13 cellular contexts compared by ENCODE assay signal in genomic region chr18:26479686-26480079, GRCh38.
DNase-seq lines count a peak whose midpoint lies in the region; ATAC-seq, FAIRE-seq and TF ChIP-seq lines count a peak whose summit lies in the region.
"Had no signal": no experiment of that assay in that cellular context is flagged by ENCODE, and none has a peak within 500 bp of the region (broad histone marks: within the 10 kb centered on the region; RNA-seq: fewer than 3 reads in every experiment).

No MANE protein-coding gene starts in this region.

- H3K27me3 ChIP-seq in AG04450 (ENCODE audit: control insufficient read depth, insufficient read depth, low read length) (no peaks in the 10 kb centered on the region), endothelial cell of umbilical vein (ENCODE audit: control insufficient read depth in 2 of 2, insufficient read depth in 2 of 2, low read length in 2 of 2) (no peaks in the 10 kb centered on the region)

- no peaks in the 10 kb centered on the region for H3K9me1 ChIP-seq in endothelial cell of umbilical vein (replicated peaks; ENCODE audit: control insufficient read depth, extremely low read depth, insufficient read depth, low read length)

- no peaks in the 10 kb centered on the region for H3K79me2 ChIP-seq in endothelial cell of umbilical vein (ENCODE audit: control insufficient read depth, insufficient read depth, low read length)

- H3K36me3 ChIP-seq in endothelial cell of umbilical vein (ENCODE audit: control insufficient read depth in 2 of 2, extremely low read depth in 1 of 2, insufficient read depth in 2 of 2, low read length in 2 of 2), result no peaks in the 10 kb centered on the region

- no peak for TF ChIP-seq POLR2A in endothelial cell of umbilical vein (IDR thresholded peaks at IDR 0.05; ENCODE audit: low read depth, low read length)

- H3K9me3 ChIP-seq in AG04450 (ENCODE audit: control insufficient read depth, insufficient read depth, low read length), result peaks cover 3% of the 10 kb centered on the region; the same call in 1 of the 2 replicates
- H3K9me3 ChIP-seq in endothelial cell of umbilical vein (replicated peaks; ENCODE audit: control insufficient read depth, insufficient read depth, low read length), result no peaks in the 10 kb centered on the region

- peak overlapping the region; percentile 95 for H3K27ac Mint-ChIP-seq in nephron progenitor cell
- no peak overlapping the region for H3K27ac Mint-ChIP-seq in naive thymus-derived CD8-positive, alpha-beta T cell
- H3K27ac Mint-ChIP-seq: activated naive CD8-positive, alpha-beta T cell treated with anti-CD3 and anti-CD28 coated beads, Interleukin-2, amount 10 ng/mL, durations not matched to agents 7 days and 5 days; memory B cell had no signal

- no peaks in the 10 kb centered on the region for H4K20me1 ChIP-seq in endothelial cell of umbilical vein (replicated peaks; ENCODE audit: control insufficient read depth, extremely low read depth, insufficient read depth, low read length)

- peak overlapping the region; percentile 43 for H3K4me3 Mint-ChIP-seq in nephron progenitor cell
- H3K4me3 Mint-ChIP-seq in naive thymus-derived CD8-positive, alpha-beta T cell, result no peak overlapping the region
- H3K4me3 Mint-ChIP-seq: activated naive CD8-positive, alpha-beta T cell treated with anti-CD3 and anti-CD28 coated beads, Interleukin-2, amount 10 ng/mL, durations not matched to agents 7 days and 5 days; memory B cell had no signal

- no peak for ATAC-seq in stimulated activated naive CD8-positive, alpha-beta T cell treated with anti-CD3 and anti-CD28 coated beads, Interleukin-15, Interleukin-2, amounts not matched to agents 100 U/mL and 50 U/mL, for 24 hours
- no peak for ATAC-seq in naive thymus-derived CD8-positive, alpha-beta T cell
- no peak for ATAC-seq in HG03521 (IDR thresholded peaks at IDR 0.05; ENCODE audit: unreplicated experiment)

- intact Hi-C loops in endothelial cell of umbilical vein (cut with micrococcal nuclease), result loop anchor here (2.0 kb wide), 1 partner anchor 177 kb away; no protein-coding TSS in a partner anchor

- no peak overlapping the region for H3K4me3 ChIP-seq in AG04450 (ENCODE audit: low read depth, low read length)
- H3K4me3 ChIP-seq in endothelial cell of umbilical vein (replicated peaks in 1 of 3; ENCODE audit: insufficient read depth in 1 of 3, low read depth in 1 of 3, low read length in 3 of 3), result no peak overlapping the region

- peak overlapping the region; percentile 9 for H2AFZ ChIP-seq in endothelial cell of umbilical vein (ENCODE audit: low read depth, low read length)

- BruUV-seq in endothelial cell of umbilical vein (replicated peaks; lab: Mats Ljungman, UMichigan), result no TSS peak

- peaks cover 4% of the 10 kb centered on the region for H3K27me3 Mint-ChIP-seq in nephron progenitor cell (ENCODE audit: low read depth, poor library complexity)
- no peaks in the 10 kb centered on the region for H3K27me3 Mint-ChIP-seq in naive thymus-derived CD8-positive, alpha-beta T cell
- H3K27me3 Mint-ChIP-seq: activated naive CD8-positive, alpha-beta T cell treated with anti-CD3 and anti-CD28 coated beads, Interleukin-2, amount 10 ng/mL, durations not matched to agents 7 days and 5 days; memory B cell had no signal

- CTCF ChIA-PET in AG04450 (lab: Charles Lee), result interaction anchor here (0.9 to 1.0 kb wide), 2 partner anchors 27 to 96 kb away, joined by 3 to 4 read pairs; no protein-coding TSS in a partner anchor
- CTCF ChIA-PET in endothelial cell of umbilical vein (lab: Charles Lee), result interaction anchor here (1.4 to 2.2 kb wide), 3 partner anchors 8 to 67 kb away, joined by 4 to 5 read pairs (median 5); no protein-coding TSS in a partner anchor

- no peaks in the 10 kb centered on the region for H3K9me3 Mint-ChIP-seq in nephron progenitor cell
- peaks cover 0 to 3% (median 0%) of the 10 kb centered on the region in 9 donors for H3K9me3 Mint-ChIP-seq in naive thymus-derived CD8-positive, alpha-beta T cell
- H3K9me3 Mint-ChIP-seq: memory B cell had no signal

- H3K27ac ChIP-seq in AG04450 (ENCODE audit: low read depth, low read length) (peak overlapping the region; percentile 35), endothelial cell of umbilical vein (ENCODE audit: insufficient read depth, low read depth, low read length) (peak overlapping the region; percentile 92)

- no peak for TF ChIP-seq CTCF in AG04450 (IDR thresholded peaks at IDR 0.05; ENCODE audit: low read depth, low read length)
- TF ChIP-seq CTCF in endothelial cell of umbilical vein (IDR thresholded peaks at IDR 0.05; ENCODE audit: extremely low read depth in 1 of 2, insufficient read depth in 1 of 2, low read depth in 1 of 2, low read length in 2 of 2), result no peak
- TF ChIP-seq CTCF in nephron progenitor cell (IDR thresholded peaks at IDR 0.05), result no peak

- H3K4me2 ChIP-seq in endothelial cell of umbilical vein (ENCODE audit: insufficient read depth, low read length), result peak overlapping the region; percentile 39

- no peak for DNase-seq in AG04450 (ENCODE audit: low read depth, low spot score)
- peak; percentile 20 for DNase-seq in M059J (ENCODE audit: low read depth)
- no peak for DNase-seq in endothelial cell of umbilical vein (ENCODE audit: low read depth, low spot score)
- DNase-seq in nephron progenitor cell, result no peak
- no peak for DNase-seq in stimulated activated naive CD8-positive, alpha-beta T cell treated with anti-CD3 and anti-CD28 coated beads, Interleukin-15, Interleukin-2, amounts not matched to agents 100 U/mL and 50 U/mL, for 24 hours
- no peak for DNase-seq in naive thymus-derived CD8-positive, alpha-beta T cell
- DNase-seq in activated CD4-positive, alpha-beta T cell treated with anti-CD3 and anti-CD28 coated beads, Interleukin-2, amount 50 U/mL, for 4 hours, result no peak
- DNase-seq: activated naive CD8-positive, alpha-beta T cell treated with anti-CD3 and anti-CD28 coated beads, Interleukin-2, amount 10 ng/mL, durations not matched to agents 7 days and 5 days; effector memory CD4-positive, alpha-beta T cell; OCI-M1; T-helper 2 cell had no signal

- H3K9ac ChIP-seq in endothelial cell of umbilical vein (replicated peaks; ENCODE audit: extremely low read depth, insufficient read depth, low read length), result no peak overlapping the region

- FAIRE-seq in endothelial cell of umbilical vein (lab: Jason Lieb, UNC), result no peak

- dilution Hi-C loops in endothelial cell of umbilical vein (cut with MboI; ENCODE audit: extremely low pct_ligation_motif_present, low sequenced_read_pairs), result no loop called here

- H3K36me3 Mint-ChIP-seq in nephron progenitor cell (ENCODE audit: low read depth), result peaks cover 53% of the 10 kb centered on the region
- H3K36me3 Mint-ChIP-seq in naive thymus-derived CD8-positive, alpha-beta T cell, result peaks cover 0 to 11% (median 6%) of the 10 kb centered on the region in 3 donors
- H3K36me3 Mint-ChIP-seq: activated naive CD8-positive, alpha-beta T cell treated with anti-CD3 and anti-CD28 coated beads, Interleukin-2, amount 10 ng/mL, durations not matched to agents 7 days and 5 days had no signal

- peaks cover 73% of the 10 kb centered on the region for H3K4me1 Mint-ChIP-seq in nephron progenitor cell
- no peaks in the 10 kb centered on the region for H3K4me1 Mint-ChIP-seq in naive thymus-derived CD8-positive, alpha-beta T cell
- H3K4me1 Mint-ChIP-seq: activated naive CD8-positive, alpha-beta T cell treated with anti-CD3 and anti-CD28 coated beads, Interleukin-2, amount 10 ng/mL, durations not matched to agents 7 days and 5 days; memory B cell had no signal

- peaks cover 31% of the 10 kb centered on the region for H3K4me1 ChIP-seq in endothelial cell of umbilical vein (ENCODE audit: control insufficient read depth, extremely low read depth, insufficient read depth, low read length)

- POLR2A ChIA-PET in AG04450 (lab: Yijun Ruan, JAX) (no interaction called here), endothelial cell of umbilical vein (lab: Charles Lee) (no interaction called here)
- POLR2A ChIA-PET in naive thymus-derived CD8-positive, alpha-beta T cell (lab: Charles Lee), result no interaction called here

TF ChIP-seq in endothelial cell of umbilical vein, 7 proteins besides CTCF, POLR2A, EP300 and RAD21:
- TF ChIP-seq JUN (IDR thresholded peaks at IDR 0.05; ENCODE audit: borderline replicate concordance, insufficient read depth, insufficient read length, low read depth) (no peak), MYC (IDR thresholded peaks at IDR 0.05; ENCODE audit: low read depth, low read length) (no peak), FOS (IDR thresholded peaks at IDR 0.05; ENCODE audit: borderline replicate concordance, insufficient read depth, low read length) (no peak), EZH2 (IDR thresholded peaks at IDR 0.05; ENCODE audit: borderline replicate concordance, low read depth, low read length, severe bottlenecking) (no peak), POLR2AphosphoS5 (IDR thresholded peaks at IDR 0.05; ENCODE audit: insufficient read depth, low read depth, low read length) (no peak), GATA2 (IDR thresholded peaks at IDR 0.05; ENCODE audit: insufficient read depth, insufficient read length, low read depth, low read length) (no peak), MAX (IDR thresholded peaks at IDR 0.05; ENCODE audit: insufficient read depth, insufficient read length) (no peak)
